28 cellular contexts compared by ENCODE assay signal in the genomic region with DNA sequence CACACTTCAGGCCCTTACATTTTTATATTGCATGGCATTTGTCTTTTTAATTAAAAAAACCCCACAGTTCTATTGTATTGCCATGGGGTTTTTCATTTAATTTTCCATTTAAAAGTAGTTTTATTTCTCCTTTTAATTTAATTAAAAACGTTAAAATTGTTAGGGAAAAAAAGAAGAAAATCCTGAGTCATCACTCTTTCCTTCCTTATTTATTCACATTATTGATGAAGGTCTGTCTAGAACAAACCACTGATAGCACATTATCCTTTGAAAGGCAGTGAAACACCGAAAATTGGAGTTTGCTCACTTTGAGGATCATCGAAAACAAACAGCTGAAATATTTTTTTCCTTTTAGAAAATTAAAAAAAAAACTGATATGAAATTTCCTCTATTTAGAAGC.
"Had no signal": no experiment of that assay in that cellular context is flagged by ENCODE, and none has a peak within 500 bp of the region (broad histone marks: within the 10 kb centered on the region; RNA-seq: fewer than 3 reads in every experiment).

No MANE protein-coding gene starts in this region.

- H3K4me1 Mint-ChIP-seq: endodermal cell had no signal

- DNase-seq: colonic mucosa; cortex of kidney; dermis blood vessel endothelial cell; dorsolateral prefrontal cortex; effector CD4-positive, alpha-beta T cell; effector CD8-positive, alpha-beta T cell; effector memory CD4-positive, alpha-beta T cell; effector memory CD8-positive, alpha-beta T cell; endodermal cell; erythroblast; esophagus squamous epithelium; foreskin fibroblast; foreskin keratinocyte; foreskin melanocyte; gastrocnemius medialis; glutamatergic neuron; head of caudate nucleus; heart left ventricle; heart right ventricle had no signal

- FAIRE-seq: endometrium, endothelial cell of umbilical vein, frontal cortex had no signal

- H3K27ac ChIP-seq: colonic mucosa, coronary artery, epithelial cell of prostate, esophagus muscularis mucosa, esophagus squamous epithelium, foreskin keratinocyte, gastrocnemius medialis, gastroesophageal sphincter, heart left ventricle, heart right ventricle had no signal

- H3K27me3 Mint-ChIP-seq: dendritic cell treated with granulocyte-macrophage colony-stimulating factor and Interleukin-4, amounts not matched to agents 40 ng/mL and 50 ng/mL, for 4 days; effector memory CD8-positive, alpha-beta T cell had no signal

- H3K4me3 ChIP-seq: colonic mucosa, coronary artery, dorsolateral prefrontal cortex, esophagus muscularis mucosa, esophagus squamous epithelium, gastrocnemius medialis, gastroesophageal sphincter, heart left ventricle, heart right ventricle had no signal

- ATAC-seq: effector memory CD8-positive, alpha-beta T cell; esophagus mucosa; foreskin keratinocyte; gastrocnemius medialis; gastroesophageal sphincter; heart left ventricle; heart right ventricle had no signal

- H3K9me3 ChIP-seq: colonic mucosa, esophagus muscularis mucosa, esophagus squamous epithelium, gastrocnemius medialis, gastroesophageal sphincter, heart left ventricle, heart right ventricle had no signal

- H3K4me1 ChIP-seq: colonic mucosa, esophagus muscularis mucosa, esophagus squamous epithelium, foreskin keratinocyte, gastrocnemius medialis, gastroesophageal sphincter, heart left ventricle, heart right ventricle had no signal

- H3K4me3 Mint-ChIP-seq: dendritic cell treated with granulocyte-macrophage colony-stimulating factor and Interleukin-4, amounts not matched to agents 40 ng/mL and 50 ng/mL, for 4 days; effector memory CD8-positive, alpha-beta T cell; endodermal cell had no signal

- H3K36me3 ChIP-seq: colonic mucosa, esophagus muscularis mucosa, esophagus squamous epithelium, gastrocnemius medialis, gastroesophageal sphincter, heart left ventricle, heart right ventricle had no signal

- H3K27me3 ChIP-seq: colonic mucosa, esophagus muscularis mucosa, esophagus squamous epithelium, foreskin keratinocyte, gastrocnemius medialis, gastroesophageal sphincter, heart left ventricle, heart right ventricle had no signal

- H3K9me3 Mint-ChIP-seq: dendritic cell treated with granulocyte-macrophage colony-stimulating factor and Interleukin-4, amounts not matched to agents 40 ng/mL and 50 ng/mL, for 4 days; endodermal cell had no signal

- H3K27ac Mint-ChIP-seq: dendritic cell treated with granulocyte-macrophage colony-stimulating factor and Interleukin-4, amounts not matched to agents 40 ng/mL and 50 ng/mL, for 4 days; effector memory CD8-positive, alpha-beta T cell; endodermal cell had no signal
